ENCODE assay signal across 9 cellular contexts in the genomic region with DNA sequence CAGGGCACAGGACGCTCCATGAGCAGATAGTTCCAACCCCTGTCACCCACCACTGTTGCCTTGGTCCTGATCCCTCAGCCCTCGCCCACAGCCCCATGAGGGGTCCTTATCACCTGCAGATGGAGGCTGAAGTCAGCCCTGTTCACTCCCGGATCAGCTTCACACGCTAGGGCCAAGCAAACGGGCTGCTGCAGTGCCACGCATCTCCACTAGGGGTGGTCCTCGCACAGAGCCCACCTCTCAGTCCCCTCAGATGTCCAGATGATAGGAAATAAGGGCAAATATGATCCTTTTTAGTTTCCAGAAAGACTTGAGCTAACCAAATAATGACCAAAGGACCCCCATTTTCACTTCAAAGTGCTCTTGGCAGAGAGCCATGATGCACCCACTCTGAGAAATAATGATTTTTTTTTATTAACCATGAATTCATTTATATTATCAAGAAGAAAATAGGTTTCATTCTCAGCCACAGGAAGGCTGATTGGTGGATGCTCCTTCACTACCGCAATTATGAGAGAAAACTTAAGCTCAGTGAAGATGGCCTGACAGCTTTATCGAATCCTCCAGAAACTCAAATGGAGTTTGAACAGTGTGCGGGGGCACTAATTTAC.
DNase-seq lines count a peak whose midpoint lies in the region; ATAC-seq and TF ChIP-seq lines count a peak whose summit lies in the region.
"Had no signal": no experiment of that assay in that cellular context is flagged by ENCODE, and none has a peak within 500 bp of the region (broad histone marks: within the 10 kb centered on the region; RNA-seq: fewer than 3 reads in every experiment).

No MANE protein-coding gene starts in this region.

- peak; percentile 57 for TF ChIP-seq RAD21 in Ishikawa (IDR thresholded peaks at IDR 0.05; ENCODE audit: low read depth)

- TF ChIP-seq EP300 in Ishikawa (IDR thresholded peaks at IDR 0.05; ENCODE audit: borderline replicate concordance): no peak

- TF ChIP-seq CTCF in GM10248 (IDR thresholded peaks at IDR 0.05; ENCODE audit: control extremely low read depth, extremely low read depth, low read depth, missing control alignments) (peak; percentile 83), astrocyte of the cerebellum (IDR thresholded peaks at IDR 0.05; ENCODE audit: low read depth, low read length, missing control alignments) (peak; percentile 60), retinal pigment epithelial cell (conservative IDR thresholded peaks at IDR 0.05; ENCODE audit: low read depth, low read length) (peak; percentile 94)

- POLR2A ChIA-PET in GM10248 (lab: Yijun Ruan, JAX): no interaction called here

- in situ Hi-C loops in astrocyte of the cerebellum (cut with HindIII; ENCODE audit: low sequenced_read_pairs): no loop called here

- H3K4me3 ChIP-seq in astrocyte of the cerebellum (ENCODE audit: low read depth, low read length) (no peak overlapping the region), retinal pigment epithelial cell (ENCODE audit: low read length) (no peak overlapping the region)

- peak; percentile 64 for DNase-seq in GM10248 (ENCODE audit: extremely low spot score)
- DNase-seq in astrocyte of the cerebellum (ENCODE audit: low read depth): no peak
- DNase-seq in retinal pigment epithelial cell (ENCODE audit: low read depth): no peak
- DNase-seq in left colon: no peak
- no peak for DNase-seq in pons (ENCODE audit: low spot score)
- no peak for DNase-seq in effector CD4-positive, alpha-beta T cell

- CTCF ChIA-PET in GM10248 (lab: Yijun Ruan, JAX): interaction anchor here (0.6 to 1.9 kb wide), 8 partner anchors 9 to 50 kb away, joined by 3 to 9 read pairs (median 4); no protein-coding TSS in a partner anchor

- ATAC-seq in GM21367 (IDR thresholded peaks at IDR 0.05; ENCODE audit: unreplicated experiment): peak; percentile 88
- no peak for ATAC-seq in left colon
- ATAC-seq: naive thymus-derived CD4-positive, alpha-beta T cell had no signal

- intact Hi-C loops in left colon (cut with DNase I, micrococcal nuclease): no loop called here

TF ChIP-seq in Ishikawa, 13 proteins besides CTCF, POLR2A, EP300 and RAD21:
- TF ChIP-seq CREB1 (IDR thresholded peaks at IDR 0.05; ENCODE audit: low read depth) (no peak), FOXM1 (IDR thresholded peaks at IDR 0.05; ENCODE audit: borderline replicate concordance, low read depth) (no peak), TCF12 (IDR thresholded peaks at IDR 0.05; ENCODE audit: low read depth) (no peak), NFIC (IDR thresholded peaks at IDR 0.05) (no peak), YY1 (IDR thresholded peaks at IDR 0.05; ENCODE audit: low read depth) (no peak), TAF1 (IDR thresholded peaks at IDR 0.05; ENCODE audit: low read depth) (no peak), CEBPB (IDR thresholded peaks at IDR 0.05) (no peak), EGR1 (IDR thresholded peaks at IDR 0.05) (no peak), TEAD4 (IDR thresholded peaks at IDR 0.05) (no peak), ZBTB7A (IDR thresholded peaks at IDR 0.05; ENCODE audit: low read depth) (no peak)
- TF ChIP-seq, protein P1, sequence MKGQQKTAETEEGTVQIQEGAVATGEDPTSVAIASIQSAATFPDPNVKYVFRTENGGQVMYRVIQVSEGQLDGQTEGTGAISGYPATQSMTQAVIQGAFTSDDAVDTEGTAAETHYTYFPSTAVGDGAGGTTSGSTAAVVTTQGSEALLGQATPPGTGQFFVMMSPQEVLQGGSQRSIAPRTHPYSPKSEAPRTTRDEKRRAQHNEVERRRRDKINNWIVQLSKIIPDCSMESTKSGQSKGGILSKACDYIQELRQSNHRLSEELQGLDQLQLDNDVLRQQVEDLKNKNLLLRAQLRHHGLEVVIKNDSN (IDR thresholded peaks at IDR 0.05): no peak
- TF ChIP-seq, protein P2, sequence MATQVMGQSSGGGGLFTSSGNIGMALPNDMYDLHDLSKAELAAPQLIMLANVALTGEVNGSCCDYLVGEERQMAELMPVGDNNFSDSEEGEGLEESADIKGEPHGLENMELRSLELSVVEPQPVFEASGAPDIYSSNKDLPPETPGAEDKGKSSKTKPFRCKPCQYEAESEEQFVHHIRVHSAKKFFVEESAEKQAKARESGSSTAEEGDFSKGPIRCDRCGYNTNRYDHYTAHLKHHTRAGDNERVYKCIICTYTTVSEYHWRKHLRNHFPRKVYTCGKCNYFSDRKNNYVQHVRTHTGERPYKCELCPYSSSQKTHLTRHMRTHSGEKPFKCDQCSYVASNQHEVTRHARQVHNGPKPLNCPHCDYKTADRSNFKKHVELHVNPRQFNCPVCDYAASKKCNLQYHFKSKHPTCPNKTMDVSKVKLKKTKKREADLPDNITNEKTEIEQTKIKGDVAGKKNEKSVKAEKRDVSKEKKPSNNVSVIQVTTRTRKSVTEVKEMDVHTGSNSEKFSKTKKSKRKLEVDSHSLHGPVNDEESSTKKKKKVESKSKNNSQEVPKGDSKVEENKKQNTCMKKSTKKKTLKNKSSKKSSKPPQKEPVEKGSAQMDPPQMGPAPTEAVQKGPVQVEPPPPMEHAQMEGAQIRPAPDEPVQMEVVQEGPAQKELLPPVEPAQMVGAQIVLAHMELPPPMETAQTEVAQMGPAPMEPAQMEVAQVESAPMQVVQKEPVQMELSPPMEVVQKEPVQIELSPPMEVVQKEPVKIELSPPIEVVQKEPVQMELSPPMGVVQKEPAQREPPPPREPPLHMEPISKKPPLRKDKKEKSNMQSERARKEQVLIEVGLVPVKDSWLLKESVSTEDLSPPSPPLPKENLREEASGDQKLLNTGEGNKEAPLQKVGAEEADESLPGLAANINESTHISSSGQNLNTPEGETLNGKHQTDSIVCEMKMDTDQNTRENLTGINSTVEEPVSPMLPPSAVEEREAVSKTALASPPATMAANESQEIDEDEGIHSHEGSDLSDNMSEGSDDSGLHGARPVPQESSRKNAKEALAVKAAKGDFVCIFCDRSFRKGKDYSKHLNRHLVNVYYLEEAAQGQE (IDR thresholded peaks at IDR 0.05; ENCODE audit: low read depth): no peak
- TF ChIP-seq, protein P3, sequence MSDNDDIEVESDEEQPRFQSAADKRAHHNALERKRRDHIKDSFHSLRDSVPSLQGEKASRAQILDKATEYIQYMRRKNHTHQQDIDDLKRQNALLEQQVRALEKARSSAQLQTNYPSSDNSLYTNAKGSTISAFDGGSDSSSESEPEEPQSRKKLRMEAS (IDR thresholded peaks at IDR 0.05): no peak
